Comparison of ENCODE assay signal across 18 cellular contexts in genomic region chr9:109419531-109419930, GRCh38.
"Had no signal": no experiment of that assay in that cellular context is flagged by ENCODE, and none has a peak within 500 bp of the region (broad histone marks: within the 10 kb centered on the region; RNA-seq: fewer than 3 reads in every experiment).

No MANE protein-coding gene starts in this region.

- H3K9me3 ChIP-seq: lower lobe of right lung, sigmoid colon, spleen, thoracic aorta, upper lobe of right lung had no signal

- H3K4me3 ChIP-seq: lower lobe of right lung, sigmoid colon, spleen, thoracic aorta, upper lobe of right lung had no signal

- H3K4me1 ChIP-seq: lower lobe of right lung, spleen had no signal

- DNase-seq: activated CD4-positive, alpha-beta T cell treated with anti-CD3 and anti-CD28 coated beads, Interleukin-2, amount 50 U/mL, for 48 hours; activated gamma-delta T cell; dermis blood vessel endothelial cell; effector memory CD8-positive, alpha-beta T cell; hippocampal formation; left colon; lower lobe of right lung; naive thymus-derived CD8-positive, alpha-beta T cell; nucleus accumbens; sigmoid colon; spleen; stimulated activated CD4-positive, alpha-beta T cell treated with anti-CD3 and anti-CD28 coated beads, Interleukin-4, amount 100 ng/mL, for 4 hours; stimulated activated naive B cell treated with anti-CD40 and anti-IgM and Interleukin-4, amounts not matched to agents 10 μg/mL and 1 μg/mL and 100 μg/mL, for 72 hours; upper lobe of right lung had no signal

- H3K27ac ChIP-seq: lower lobe of right lung, sigmoid colon, spleen, thoracic aorta, upper lobe of right lung had no signal

- H3K27me3 ChIP-seq: sigmoid colon, upper lobe of right lung had no signal

- ATAC-seq: effector memory CD8-positive, alpha-beta T cell; left colon; lower lobe of right lung; naive thymus-derived CD8-positive, alpha-beta T cell; upper lobe of right lung had no signal

- H3K36me3 ChIP-seq: sigmoid colon, spleen, upper lobe of right lung had no signal

- FAIRE-seq: bronchial epithelial cell, islet of Langerhans, TTC549 had no signal
